In genomic region chr1:66323958-66324357, GRCh38 we compare ENCODE assay signal across 1 cellular context.
TF ChIP-seq lines count a peak whose summit lies in the region.

No MANE protein-coding gene starts in this region.

TF ChIP-seq in HCT116, 20 proteins besides CTCF, POLR2A, EP300 and RAD21 (continued from another document):
- TF ChIP-seq REST (IDR thresholded peaks at IDR 0.05; ENCODE audit: low read depth) (no peak), ZNF274 (IDR thresholded peaks at IDR 0.05; ENCODE audit: low read depth, low read length) (no peak), EGR1 (IDR thresholded peaks at IDR 0.05; ENCODE audit: low read depth) (peak; percentile 82), CEBPB (IDR thresholded peaks at IDR 0.05; ENCODE audit: low read depth) (0 out of 2 replicates have a peak, but pooled peaks have one; percentile 37), EZH2phosphoT487 (IDR thresholded peaks at IDR 0.05; ENCODE audit: borderline replicate concordance) (no peak), ELF1 (IDR thresholded peaks at IDR 0.05; ENCODE audit: borderline replicate concordance, low read depth) (no peak), CBX3 (IDR thresholded peaks at IDR 0.05; ENCODE audit: low read depth) (no peak; the same call in 1 of the 2 replicates), SRF (IDR thresholded peaks at IDR 0.05; ENCODE audit: low read depth) (no peak), ATF3 (IDR thresholded peaks at IDR 0.05) (no peak), FOSL1 (IDR thresholded peaks at IDR 0.05; ENCODE audit: low read depth) (peak; percentile 86), SP1 (IDR thresholded peaks at IDR 0.05; ENCODE audit: low read depth) (peak; percentile 87), ZFX (IDR thresholded peaks at IDR 0.05) (no peak), POLR2AphosphoS5 (IDR thresholded peaks at IDR 0.05; ENCODE audit: low read depth, low read length) (peak; percentile 43; the same call in 1 of the 2 replicates), YY1 (IDR thresholded peaks at IDR 0.05; ENCODE audit: extremely low read depth, insufficient replicate concordance, low read depth, low read length) (no peak)
